ENCODE assay signal across 8 cellular contexts in genomic region chr9:134641173-134641985, GRCh38. TPM values are rescaled to one million over a fixed set of nuclear protein-coding genes. Genes with fewer than 3 reads are reported as not detected.
DNase-seq lines count a peak whose midpoint lies in the region; ATAC-seq and TF ChIP-seq lines count a peak whose summit lies in the region.

COL5A1 (plus strand) TSS chr9:134641803; CDS start chr9:134642188, 385 bp downstream.

- ATAC-seq in left cardiac atrium (peak; percentile 88 to 89), GM21528 (IDR thresholded peaks at IDR 0.05; ENCODE audit: low FRiP score, unreplicated experiment) (no peak)

- H3K27me3 ChIP-seq in adipocyte (replicated peaks; ENCODE audit: control insufficient read depth, insufficient read depth, low read length), result no peaks in the 10 kb centered on the region
- no peaks in the 10 kb centered on the region for H3K27me3 ChIP-seq in parathyroid adenoma (ENCODE audit: control insufficient read depth, insufficient read depth, low read length)
- H3K27me3 ChIP-seq in thymus (ENCODE audit: control insufficient read depth, insufficient read depth), result peaks cover 11% of the 10 kb centered on the region

- H3K27ac ChIP-seq in parathyroid adenoma, result no peak within 1 kb of the TSS
- H3K27ac ChIP-seq in thymus (ENCODE audit: low read depth), result no peak within 1 kb of the TSS

- H2AFZ ChIP-seq in parathyroid adenoma, result peak within 1 kb of the TSS; percentile 79

- TF ChIP-seq CTCF in parathyroid adenoma (IDR thresholded peaks at IDR 0.05), result no peak

- H3K4me2 ChIP-seq in parathyroid adenoma (ENCODE audit: low read length), result peak within 1 kb of the TSS; percentile 90

- intact Hi-C loops in left cardiac atrium (cut with DNase I), result no loop called here

- H3K36me3 ChIP-seq in adipocyte (ENCODE audit: control insufficient read depth, insufficient read depth, low read length, severe bottlenecking), result no peaks in the 10 kb centered on the region
- H3K36me3 ChIP-seq in parathyroid adenoma (ENCODE audit: control insufficient read depth, insufficient read depth, low read length), result no peaks in the 10 kb centered on the region
- no peaks in the 10 kb centered on the region for H3K36me3 ChIP-seq in thymus (ENCODE audit: control insufficient read depth, insufficient read depth)

- 3% methylated on average over 70 of the region's 72 CpGs for WGBS in thymus

- no peaks in the 10 kb centered on the region for H3K79me2 ChIP-seq in parathyroid adenoma

- DNase-seq in ELF-1 (ENCODE audit: low read depth, low spot score) (peak; percentile 93), NOMO-1 treated with dmso at 0.1 percent for 144 hours (lab: John Stamatoyannopoulos, UW; ENCODE audit: unreplicated experiment) (peak; percentile 60), adipocyte (ENCODE audit: low read depth) (peak; percentile 99), left cardiac atrium (peak; percentile 91), middle frontal gyrus (ENCODE audit: extremely low spot score, low spot score) (no peak)

- peak within 1 kb of the TSS; percentile 97 for H3K9ac ChIP-seq in adipocyte (ENCODE audit: low read length)
- no peak within 1 kb of the TSS for H3K9ac ChIP-seq in parathyroid adenoma

- H3K4me3 ChIP-seq in adipocyte (ENCODE audit: low read length) (peak within 1 kb of the TSS; percentile 98), parathyroid adenoma (ENCODE audit: low read depth, low read length) (peak within 1 kb of the TSS; percentile 59), thymus (ENCODE audit: low read length) (peak within 1 kb of the TSS; percentile 59)

- peaks cover 29% of the 10 kb centered on the region for H3K4me1 ChIP-seq in adipocyte (ENCODE audit: control insufficient read depth, insufficient read depth, low read length)
- no peaks in the 10 kb centered on the region for H3K4me1 ChIP-seq in parathyroid adenoma
- no peaks in the 10 kb centered on the region for H3K4me1 ChIP-seq in thymus (ENCODE audit: control insufficient read depth, insufficient read depth, low read length)

- no peaks in the 10 kb centered on the region for H3K9me3 ChIP-seq in adipocyte (ENCODE audit: control insufficient read depth, low read length)
- H3K9me3 ChIP-seq in parathyroid adenoma (ENCODE audit: control insufficient read depth, low read length), result no peaks in the 10 kb centered on the region
- peaks cover 1% of the 10 kb centered on the region for H3K9me3 ChIP-seq in thymus (ENCODE audit: control insufficient read depth)

RNA-seq across cellular contexts. Expression of gene COL5A1, which starts in this region (rescaled TPM):
- 10 to 100 TPM; 29.8 to 35.2 TPM for total RNA-seq in left cardiac atrium
- 3.2 TPM for polyA plus RNA-seq in thymus
